Comparison of ENCODE assay signal across 18 cellular contexts in the genomic region with DNA sequence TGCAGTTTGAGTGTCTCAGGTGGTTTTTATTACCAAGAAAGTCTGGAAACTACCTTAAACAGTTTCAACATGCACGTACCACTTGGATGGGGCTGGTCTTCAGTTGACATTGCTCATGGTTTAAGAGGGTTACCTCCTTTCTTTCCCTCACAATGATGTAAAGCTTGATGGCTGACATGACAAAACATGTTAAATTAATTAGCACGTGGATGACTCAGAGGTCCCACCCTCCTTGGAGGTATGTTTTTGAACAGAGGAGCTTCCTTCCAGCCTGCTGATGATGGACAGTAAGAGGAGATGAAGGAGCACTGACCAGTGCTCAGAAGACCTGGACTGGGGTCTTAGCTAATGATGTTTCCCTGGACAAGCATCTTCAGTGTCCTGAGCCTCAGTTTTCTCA.
A peak's percentile ranks its signal among the peaks of the same experiment; 100 is the strongest.
DNase-seq lines count a peak whose midpoint lies in the region; ATAC-seq, FAIRE-seq and TF ChIP-seq lines count a peak whose summit lies in the region.
"Had no signal": no experiment of that assay in that cellular context is flagged by ENCODE, and none has a peak within 500 bp of the region (broad histone marks: within the 10 kb centered on the region; RNA-seq: fewer than 3 reads in every experiment).

No MANE protein-coding gene starts in this region.

- H4K20me1 ChIP-seq in SK-N-SH (ENCODE audit: insufficient read depth) (no peaks in the 10 kb centered on the region), keratinocyte (ENCODE audit: control insufficient read depth, extremely low read depth, insufficient read depth, low read length) (no peaks in the 10 kb centered on the region)
- H4K20me1 ChIP-seq: BLaER1 treated with 17β-estradiol and CSF1 and Interleukin-3, amounts not matched to agents 10 nM and 100 nM had no signal

- FAIRE-seq in bronchial epithelial cell (lab: Jason Lieb, UNC) (no peak), keratinocyte (lab: Jason Lieb, UNC) (peak; percentile 53)
- FAIRE-seq: G401.6, GM12891, GM18507, H54, HTR-8/SVneo had no signal

- H3K4me1 ChIP-seq in SK-N-SH (ENCODE audit: control insufficient read depth in 1 of 2, insufficient read depth in 2 of 2, low read depth in 1 of 2, low read length in 1 of 2) = peaks cover 0 to 6% of the 10 kb centered on the region in 2 experiments; a peak in 2 of 4 replicates
- peaks cover 14% of the 10 kb centered on the region for H3K4me1 ChIP-seq in keratinocyte (ENCODE audit: control insufficient read depth, extremely low read depth, insufficient read depth, low read length)
- H3K4me1 ChIP-seq in HAP-1 = no peaks in the 10 kb centered on the region
- H3K4me1 ChIP-seq: BLaER1 treated with 17β-estradiol and CSF1 and Interleukin-3, amounts not matched to agents 10 nM and 100 nM had no signal

- H3K27me3 ChIP-seq in SK-N-SH (ENCODE audit: insufficient read depth) (no peaks in the 10 kb centered on the region), bronchial epithelial cell (ENCODE audit: control insufficient read depth, insufficient read depth, low read length) (no peaks in the 10 kb centered on the region), keratinocyte (ENCODE audit: control insufficient read depth, extremely low read depth, insufficient read depth, low read length) (peaks cover 3% of the 10 kb centered on the region), HAP-1 (ENCODE audit: low read depth) (no peaks in the 10 kb centered on the region)
- H3K27me3 ChIP-seq: BLaER1 treated with 17β-estradiol and CSF1 and Interleukin-3, amounts not matched to agents 10 nM and 100 nM had no signal

- no peak for DNase-seq in SK-N-SH
- DNase-seq in NCI-H2171 treated with DMSO at 0.1 percent for 48 hours (lab: John Stamatoyannopoulos, UW) = peak; percentile 39
- peak; percentile 63 for DNase-seq in bronchial epithelial cell (ENCODE audit: low read depth)
- no peak for DNase-seq in keratinocyte (ENCODE audit: low read depth, low spot score)
- no peak for DNase-seq in stimulated activated CD4-positive, alpha-beta T cell treated with anti-CD3 and anti-CD28 coated beads, Interleukin-4, amount 100 ng/mL, for 1 hour
- DNase-seq in HAP-1 (ENCODE audit: low spot score in 2 of 2) = no peak
- DNase-seq: Calu3; CD8-positive, alpha-beta T cell; IMR-90 had no signal

- no peak overlapping the region for H3K9ac ChIP-seq in SK-N-SH
- H3K9ac ChIP-seq in keratinocyte (ENCODE audit: control insufficient read depth, extremely low read depth, insufficient read depth, low read length) = no peak overlapping the region
- H3K9ac ChIP-seq: BLaER1 treated with 17β-estradiol and CSF1 and Interleukin-3, amounts not matched to agents 10 nM and 100 nM had no signal

- H3K4me3 ChIP-seq in SK-N-SH (ENCODE audit: low read depth in 2 of 2, low read length in 1 of 2) (no peak overlapping the region), bronchial epithelial cell (ENCODE audit: low read depth, low read length) (no peak overlapping the region), keratinocyte (ENCODE audit: control insufficient read depth in 2 of 3, extremely low read depth in 1 of 3, insufficient read depth in 2 of 3, low read depth in 1 of 3, low read length in 3 of 3) (no peak overlapping the region), HAP-1 (no peak overlapping the region)
- H3K4me3 ChIP-seq: BLaER1 treated with 17β-estradiol and CSF1 and Interleukin-3, amounts not matched to agents 10 nM and 100 nM; GM23338 had no signal

- TF ChIP-seq RAD21 in SK-N-SH (IDR thresholded peaks at IDR 0.05; ENCODE audit: low read length) = no peak

- no peak for TF ChIP-seq EP300 in SK-N-SH (IDR thresholded peaks at IDR 0.05; ENCODE audit: borderline replicate concordance in 1 of 2, low read depth in 1 of 2, low read length in 1 of 2)

- WGBS in SK-N-SH (ENCODE audit: low lambda C conversion rate) = 46% methylated on average over 2 of the region's 2 CpGs

- H3F3A ChIP-seq in SK-N-SH (replicated peaks; ENCODE audit: insufficient read depth) = peaks cover 7% of the 10 kb centered on the region

- H3K9me2 ChIP-seq in SK-N-SH = no peaks in the 10 kb centered on the region

- dilution Hi-C loops in keratinocyte (cut with MboI; ENCODE audit: extremely low pct_ligation_motif_present, low sequenced_read_pairs) = no loop called here

- in situ Hi-C loops in HAP-1 (cut with MboI; ENCODE audit: low sequenced_read_pairs) = no loop called here

- peak; percentile 36 for ATAC-seq in SK-N-SH treated with all-trans-retinoic acid at 6 μM for 48 hours
- ATAC-seq: CD8-positive, alpha-beta T cell; GM23338; HCT116 had no signal

- POLR2A ChIA-PET in SK-N-SH (lab: Yijun Ruan, JAX) = interaction anchor here (0.6 kb wide), 1 partner anchor 12 kb away, joined by 3 read pairs; no protein-coding TSS in a partner anchor

- no peak overlapping the region for H2AFZ ChIP-seq in SK-N-SH (ENCODE audit: low read depth)
- H2AFZ ChIP-seq in keratinocyte (ENCODE audit: control insufficient read depth, low read length) = no peak overlapping the region
- H2AFZ ChIP-seq: GM23338 had no signal

- H3K27ac ChIP-seq in SK-N-SH (ENCODE audit: low read depth in 2 of 2, low read length in 1 of 2) (no peak overlapping the region), keratinocyte (ENCODE audit: control insufficient read depth, insufficient read depth, low read length) (no peak overlapping the region)
- H3K27ac ChIP-seq: BLaER1 treated with 17β-estradiol and CSF1 and Interleukin-3, amounts not matched to agents 10 nM and 100 nM had no signal

- TF ChIP-seq CTCF in SK-N-SH (IDR thresholded peaks at IDR 0.05) = no peak
- no peak for TF ChIP-seq CTCF in bronchial epithelial cell (IDR thresholded peaks at IDR 0.05; ENCODE audit: insufficient read depth, low read length, severe bottlenecking)
- no peak for TF ChIP-seq CTCF in keratinocyte (optimal IDR thresholded peaks at IDR 0.05 in 1 of 3, IDR thresholded peaks at IDR 0.05 in 1 of 3, conservative IDR thresholded peaks at IDR 0.05 in 1 of 3; ENCODE audit: extremely low read depth in 1 of 3, insufficient read depth in 2 of 3, low read length in 3 of 3)

- no peaks in the 10 kb centered on the region for H3K9me1 ChIP-seq in keratinocyte (ENCODE audit: control insufficient read depth, extremely low read depth, insufficient read depth, low read length)

- no peaks in the 10 kb centered on the region for H3K36me3 ChIP-seq in SK-N-SH (replicated peaks in 1 of 2; ENCODE audit: control insufficient read depth in 1 of 2, insufficient read depth in 2 of 2, low read length in 1 of 2)
- H3K36me3 ChIP-seq in bronchial epithelial cell (ENCODE audit: control insufficient read depth, insufficient read depth, low read length) = no peaks in the 10 kb centered on the region
- H3K36me3 ChIP-seq in keratinocyte (ENCODE audit: control insufficient read depth in 2 of 2, extremely low read depth in 1 of 2, insufficient read depth in 2 of 2, low read length in 2 of 2) = no peaks in the 10 kb centered on the region
- H3K36me3 ChIP-seq in HAP-1 (replicated peaks) = no peaks in the 10 kb centered on the region
- H3K36me3 ChIP-seq: BLaER1 treated with 17β-estradiol and CSF1 and Interleukin-3, amounts not matched to agents 10 nM and 100 nM had no signal

- H3K9me3 ChIP-seq in SK-N-SH = no peaks in the 10 kb centered on the region
- no peaks in the 10 kb centered on the region for H3K9me3 ChIP-seq in keratinocyte (ENCODE audit: control insufficient read depth, low read depth, low read length)
- no peaks in the 10 kb centered on the region for H3K9me3 ChIP-seq in HAP-1
- H3K9me3 ChIP-seq: BLaER1 treated with 17β-estradiol and CSF1 and Interleukin-3, amounts not matched to agents 10 nM and 100 nM had no signal

- H3K4me2 ChIP-seq in SK-N-SH (no peak overlapping the region), keratinocyte (ENCODE audit: control insufficient read depth, extremely low read depth, insufficient read depth, low read depth, low read length) (no peak overlapping the region)
- H3K4me2 ChIP-seq: BLaER1 treated with 17β-estradiol and CSF1 and Interleukin-3, amounts not matched to agents 10 nM and 100 nM; GM23338 had no signal

- H3K79me2 ChIP-seq in SK-N-SH (ENCODE audit: insufficient read depth) (no peaks in the 10 kb centered on the region), keratinocyte (ENCODE audit: control insufficient read depth, insufficient read depth, low read length) (no peaks in the 10 kb centered on the region)

- CTCF ChIA-PET in SK-N-SH (lab: Yijun Ruan, JAX) = interaction anchor here (1.5 to 6.0 kb wide), 2 partner anchors 19 to 189 kb away, joined by 4 to 46 read pairs; no protein-coding TSS in a partner anchor

TF ChIP-seq in SK-N-SH treated with all-trans-retinoic acid at 6 μM for 48 hours, 23 proteins besides CTCF, POLR2A, EP300 and RAD21:
- TF ChIP-seq, protein P1, sequence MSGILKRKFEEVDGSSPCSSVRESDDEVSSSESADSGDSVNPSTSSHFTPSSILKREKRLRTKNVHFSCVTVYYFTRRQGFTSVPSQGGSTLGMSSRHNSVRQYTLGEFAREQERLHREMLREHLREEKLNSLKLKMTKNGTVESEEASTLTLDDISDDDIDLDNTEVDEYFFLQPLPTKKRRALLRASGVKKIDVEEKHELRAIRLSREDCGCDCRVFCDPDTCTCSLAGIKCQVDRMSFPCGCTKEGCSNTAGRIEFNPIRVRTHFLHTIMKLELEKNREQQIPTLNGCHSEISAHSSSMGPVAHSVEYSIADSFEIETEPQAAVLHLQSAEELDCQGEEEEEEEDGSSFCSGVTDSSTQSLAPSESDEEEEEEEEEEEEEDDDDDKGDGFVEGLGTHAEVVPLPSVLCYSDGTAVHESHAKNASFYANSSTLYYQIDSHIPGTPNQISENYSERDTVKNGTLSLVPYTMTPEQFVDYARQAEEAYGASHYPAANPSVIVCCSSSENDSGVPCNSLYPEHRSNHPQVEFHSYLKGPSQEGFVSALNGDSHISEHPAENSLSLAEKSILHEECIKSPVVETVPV (CRISPR knock-in tag; IDR thresholded peaks at IDR 0.05) = no peak

TF ChIP-seq in SK-N-SH, 30 proteins besides CTCF, POLR2A, EP300 and RAD21 (continues in another document):
- no peak for TF ChIP-seq TEAD4 (IDR thresholded peaks at IDR 0.05; ENCODE audit: borderline replicate concordance, insufficient read depth)
- TF ChIP-seq RCOR1 (IDR thresholded peaks at IDR 0.05; ENCODE audit: low read length) = no peak
- TF ChIP-seq POLR2AphosphoS5 (IDR thresholded peaks at IDR 0.05; ENCODE audit: low read depth, low read length) = no peak
- TF ChIP-seq FOXM1 (IDR thresholded peaks at IDR 0.05; ENCODE audit: low read depth) = no peak
- TF ChIP-seq RFX5 (IDR thresholded peaks at IDR 0.05; ENCODE audit: low read length) = no peak
- TF ChIP-seq ELF1 (IDR thresholded peaks at IDR 0.05) = no peak
- TF ChIP-seq FOSL2 (IDR thresholded peaks at IDR 0.05; ENCODE audit: borderline replicate concordance, low read depth) = no peak
- TF ChIP-seq, protein P2, sequence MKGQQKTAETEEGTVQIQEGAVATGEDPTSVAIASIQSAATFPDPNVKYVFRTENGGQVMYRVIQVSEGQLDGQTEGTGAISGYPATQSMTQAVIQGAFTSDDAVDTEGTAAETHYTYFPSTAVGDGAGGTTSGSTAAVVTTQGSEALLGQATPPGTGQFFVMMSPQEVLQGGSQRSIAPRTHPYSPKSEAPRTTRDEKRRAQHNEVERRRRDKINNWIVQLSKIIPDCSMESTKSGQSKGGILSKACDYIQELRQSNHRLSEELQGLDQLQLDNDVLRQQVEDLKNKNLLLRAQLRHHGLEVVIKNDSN (IDR thresholded peaks at IDR 0.05; ENCODE audit: borderline replicate concordance, low read depth) = no peak
- no peak for TF ChIP-seq SIN3A (IDR thresholded peaks at IDR 0.05; ENCODE audit: borderline replicate concordance, low read depth, low read length)

Comparison
In these comparisons a context has a peak if more than half of its experiments do, and no peak if none do; other contexts are left out.
1. DNase-seq: peak in NCI-H2171 treated with DMSO at 0.1 percent for 48 hours (single experiment) and bronchial epithelial cell (single experiment); none in SK-N-SH (single experiment), keratinocyte (single experiment), stimulated activated CD4-positive, alpha-beta T cell treated with anti-CD3 and anti-CD28 coated beads, Interleukin-4, amount 100 ng/mL, for 1 hour (single experiment) and HAP-1 (0 of 2).